ENCODE assay signal across 27 cellular contexts in the genomic region with DNA sequence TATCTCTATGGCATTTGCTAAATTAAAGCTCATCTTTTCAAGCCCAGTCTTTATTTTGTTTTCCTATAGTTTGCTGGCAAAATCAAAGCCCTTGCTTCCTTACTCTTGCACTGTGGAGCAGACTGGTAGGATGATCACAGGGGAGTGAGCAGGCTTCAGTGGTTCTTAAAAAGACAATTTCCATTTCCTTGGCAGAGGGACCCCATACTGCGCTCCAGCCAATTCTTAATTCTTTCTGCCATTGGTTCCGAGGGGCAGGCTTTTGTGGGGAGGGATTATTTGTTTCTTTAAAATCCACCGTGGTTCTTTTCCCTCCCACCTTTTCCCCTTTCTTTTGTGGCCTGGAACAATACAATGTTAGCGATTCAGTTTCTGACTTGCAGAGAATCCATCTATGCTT.
DNase-seq lines count a peak whose midpoint lies in the region; TF ChIP-seq lines count a peak whose summit lies in the region.
"Had no signal": no experiment of that assay in that cellular context is flagged by ENCODE, and none has a peak within 500 bp of the region (broad histone marks: within the 10 kb centered on the region; RNA-seq: fewer than 3 reads in every experiment).

No MANE protein-coding gene starts in this region.

- H3K36me3 ChIP-seq in endodermal cell (ENCODE audit: control insufficient read depth, insufficient read depth, low read length), result no peaks in the 10 kb centered on the region
- H3K36me3 ChIP-seq in mesenchymal stem cell (ENCODE audit: control insufficient read depth in 1 of 2, insufficient read depth in 2 of 2, low read depth in 1 of 2, low read length in 2 of 2), result no peaks in the 10 kb centered on the region
- H3K36me3 ChIP-seq: heart right ventricle had no signal

- peaks cover 4% of the 10 kb centered on the region for H3K4me1 ChIP-seq in endodermal cell (ENCODE audit: control insufficient read depth, insufficient read depth, low read length)
- peaks cover 1% of the 10 kb centered on the region for H3K4me1 ChIP-seq in mesenchymal stem cell (ENCODE audit: control insufficient read depth, insufficient read depth, low read depth, low read length)
- H3K4me1 ChIP-seq: heart right ventricle had no signal

- no peak overlapping the region for H3K23ac ChIP-seq in mesenchymal stem cell (ENCODE audit: low read length in 2 of 2)

- no peak overlapping the region for H3K4ac ChIP-seq in mesenchymal stem cell (ENCODE audit: low read depth in 1 of 2, low read length in 2 of 2)

- H3K4me3 ChIP-seq in endodermal cell (ENCODE audit: low read length) (no peak overlapping the region), mesenchymal stem cell (ENCODE audit: insufficient read depth in 1 of 2, low read depth in 1 of 2, low read length in 2 of 2) (no peak overlapping the region)
- H3K4me3 ChIP-seq: heart right ventricle had no signal

- no peak overlapping the region for H3K18ac ChIP-seq in mesenchymal stem cell (ENCODE audit: low read depth in 1 of 2, low read length in 2 of 2)

- H2AK5ac ChIP-seq in mesenchymal stem cell (ENCODE audit: low read length, severe bottlenecking), result peak overlapping the region; percentile 21

- H3K27me3 ChIP-seq in endodermal cell (ENCODE audit: control insufficient read depth, insufficient read depth, low read length, poor library complexity, severe bottlenecking) (no peaks in the 10 kb centered on the region), mesenchymal stem cell (ENCODE audit: control insufficient read depth in 1 of 2, insufficient read depth in 1 of 2, low read length in 2 of 2) (no peaks in the 10 kb centered on the region)
- H3K27me3 ChIP-seq: foreskin keratinocyte, heart right ventricle had no signal

- H3K27ac Mint-ChIP-seq in endodermal cell, result peak overlapping the region; percentile 13
- H3K27ac Mint-ChIP-seq in type B pancreatic cell, result no peak overlapping the region
- H3K27ac Mint-ChIP-seq: activated B cell treated with CpG ODN at 0.5 μM for 24 hours; activated T-helper 1 cell treated with anti-CD3 and anti-CD28 coated beads, Interleukin-12 subunit alpha, Interleukin-12 subunit beta, Interleukin-2, Interleukin-4 antibody, amounts not matched to agents 30 ng/mL and 10 ng/mL and 1 ng/mL, durations not matched to agents 14 hours and 24 hours and 36 hours; effector memory CD8-positive, alpha-beta T cell; natural killer cell; progenitor cell of endocrine pancreas; stimulated activated naive B cell treated with anti-CD40 and anti-IgM and Interleukin-4, amounts not matched to agents 10 μg/mL and 1 μg/mL and 100 μg/mL, for 72 hours had no signal

- no peak overlapping the region for H4K91ac ChIP-seq in mesenchymal stem cell (ENCODE audit: low read length)

- H3K27me3 Mint-ChIP-seq in endodermal cell (ENCODE audit: insufficient read depth), result no peaks in the 10 kb centered on the region
- no peaks in the 10 kb centered on the region for H3K27me3 Mint-ChIP-seq in type B pancreatic cell
- H3K27me3 Mint-ChIP-seq: effector memory CD8-positive, alpha-beta T cell; progenitor cell of endocrine pancreas; stimulated activated naive B cell treated with anti-CD40 and anti-IgM and Interleukin-4, amounts not matched to agents 10 μg/mL and 1 μg/mL and 100 μg/mL, for 72 hours had no signal

- no peak overlapping the region for H2AFZ ChIP-seq in mesenchymal stem cell (ENCODE audit: low read depth, low read length)

- H4K8ac ChIP-seq in mesenchymal stem cell (ENCODE audit: low read length), result no peak overlapping the region

- no peaks in the 10 kb centered on the region for H3K79me1 ChIP-seq in mesenchymal stem cell (replicated peaks; ENCODE audit: low read length, poor library complexity, severe bottlenecking)

- no peak overlapping the region for H2BK5ac ChIP-seq in mesenchymal stem cell (ENCODE audit: low read depth, low read length, poor library complexity, severe bottlenecking)

- no peak overlapping the region for H2BK12ac ChIP-seq in mesenchymal stem cell (ENCODE audit: low read length in 2 of 2)

- WGBS in endodermal cell (ENCODE audit: insufficient coverage in 1 of 2, insufficient read length in 1 of 2), 2 experiments, result 0 to 8% methylated on average over 1 to 3 of the region's 4 CpGs
- 37% methylated on average over 2 of the region's 4 CpGs for WGBS in mesenchymal stem cell

- H3K9me3 Mint-ChIP-seq in endodermal cell (no peaks in the 10 kb centered on the region), type B pancreatic cell (peaks cover 4% of the 10 kb centered on the region)
- H3K9me3 Mint-ChIP-seq: activated B cell treated with CpG ODN at 0.5 μM for 24 hours had no signal

- H3K9ac ChIP-seq in endodermal cell (ENCODE audit: extremely low read depth, low read length, poor library complexity, severe bottlenecking) (no peak overlapping the region), mesenchymal stem cell (ENCODE audit: low read length) (no peak overlapping the region)

- TF ChIP-seq CTCF in endodermal cell (conservative IDR thresholded peaks at IDR 0.05) (no peak), type B pancreatic cell (conservative IDR thresholded peaks at IDR 0.05) (no peak)

- intact Hi-C loops in cardiac septum (cut with DNase I), result no loop called here

- H3K27ac ChIP-seq in endodermal cell (ENCODE audit: low read depth, low read length), result peak overlapping the region; percentile 38
- H3K27ac ChIP-seq in mesenchymal stem cell (ENCODE audit: low read length, poor library complexity, severe bottlenecking), result no peak overlapping the region
- H3K27ac ChIP-seq: C4-2B, foreskin keratinocyte, heart right ventricle, HL-60 had no signal

- H3K4me3 Mint-ChIP-seq in endodermal cell, result peak overlapping the region; percentile 8
- H3K4me3 Mint-ChIP-seq in type B pancreatic cell, result peak overlapping the region; percentile 1
- H3K4me3 Mint-ChIP-seq: activated B cell treated with CpG ODN at 0.5 μM for 24 hours; activated T-helper 1 cell treated with anti-CD3 and anti-CD28 coated beads, Interleukin-12 subunit alpha, Interleukin-12 subunit beta, Interleukin-2, Interleukin-4 antibody, amounts not matched to agents 30 ng/mL and 10 ng/mL and 1 ng/mL, durations not matched to agents 14 hours and 24 hours and 36 hours; effector memory CD8-positive, alpha-beta T cell; natural killer cell; stimulated activated naive B cell treated with anti-CD40 and anti-IgM and Interleukin-4, amounts not matched to agents 10 μg/mL and 1 μg/mL and 100 μg/mL, for 72 hours had no signal

- H3K9me3 ChIP-seq in endodermal cell (ENCODE audit: control insufficient read depth, low read length) (no peaks in the 10 kb centered on the region), mesenchymal stem cell (ENCODE audit: control insufficient read depth, low read length) (no peaks in the 10 kb centered on the region)
- H3K9me3 ChIP-seq: heart right ventricle had no signal

- no peaks in the 10 kb centered on the region for H3K36me3 Mint-ChIP-seq in endodermal cell (ENCODE audit: low read depth)
- H3K36me3 Mint-ChIP-seq in type B pancreatic cell, result peaks cover 11% of the 10 kb centered on the region
- H3K36me3 Mint-ChIP-seq: natural killer cell; stimulated activated naive B cell treated with anti-CD40 and anti-IgM and Interleukin-4, amounts not matched to agents 10 μg/mL and 1 μg/mL and 100 μg/mL, for 72 hours had no signal

- peak; percentile 53 for DNase-seq in NCI-H2227 (lab: John Stamatoyannopoulos, UW; ENCODE audit: unreplicated experiment)
- peak; percentile 67 for DNase-seq in endodermal cell
- DNase-seq in mesenchymal stem cell, result no peak
- DNase-seq in type B pancreatic cell (ENCODE audit: extremely low spot score, unreplicated experiment), result no peak
- DNase-seq in cardiac septum (ENCODE audit: low spot score), result no peak
- DNase-seq in occipital lobe (lab: John Stamatoyannopoulos, UW), result no peak
- DNase-seq in NCI-H2171 (lab: John Stamatoyannopoulos, UW), result no peak
- DNase-seq: activated B cell treated with CpG ODN at 0.5 μM for 24 hours; activated CD4-positive, alpha-beta T cell treated with anti-CD3 and anti-CD28 coated beads, Interleukin-2, amount 50 U/mL, for 4 hours; activated naive CD4-positive, alpha-beta T cell treated with anti-CD3 and anti-CD28 coated beads, Interleukin-2, amount 50 U/mL, for 16 hours; amniotic stem cell; DMS79; effector memory CD8-positive, alpha-beta T cell; foreskin keratinocyte; heart right ventricle; left ventricle myocardium superior; midbrain; natural killer cell; NCI-H187; NCI-H748 treated with DMSO at 0.1 percent for 48 hours; stimulated activated CD4-positive, alpha-beta T cell treated with anti-CD3 and anti-CD28 coated beads, Interleukin-4, amount 100 ng/mL, for 4 hours; stimulated activated naive B cell treated with anti-CD40 and anti-IgM and Interleukin-4, amounts not matched to agents 10 μg/mL and 1 μg/mL and 100 μg/mL, for 72 hours; SW 1271 had no signal

- no peak overlapping the region for H3K4me2 ChIP-seq in mesenchymal stem cell (ENCODE audit: low read length, poor library complexity, severe bottlenecking)

- no peak overlapping the region for H3K14ac ChIP-seq in mesenchymal stem cell (ENCODE audit: low read length in 2 of 2)

- H3K4me1 Mint-ChIP-seq in endodermal cell (peaks cover 60% of the 10 kb centered on the region), type B pancreatic cell (ENCODE audit: unreplicated experiment) (peaks cover 48% of the 10 kb centered on the region)
- H3K4me1 Mint-ChIP-seq: activated B cell treated with CpG ODN at 0.5 μM for 24 hours; natural killer cell; stimulated activated naive B cell treated with anti-CD40 and anti-IgM and Interleukin-4, amounts not matched to agents 10 μg/mL and 1 μg/mL and 100 μg/mL, for 72 hours had no signal

- no peak overlapping the region for H2BK120ac ChIP-seq in mesenchymal stem cell (ENCODE audit: low read depth, low read length)

- H2BK15ac ChIP-seq in mesenchymal stem cell (ENCODE audit: low read depth, poor library complexity, severe bottlenecking), result no peak overlapping the region

Comparison
In these comparisons a context has a peak if more than half of its experiments do, and no peak if none do; other contexts are left out.
1. DNase-seq: peak in NCI-H2227 (single experiment) and endodermal cell (single experiment); none in mesenchymal stem cell (single experiment), type B pancreatic cell (single experiment), cardiac septum (single experiment), occipital lobe (single experiment) and NCI-H2171 (single experiment).